21 cellular contexts compared by ENCODE assay signal in genomic region chr19:43022098-43022497, GRCh38. TPM values are rescaled to one million over a fixed set of nuclear protein-coding genes. Genes with fewer than 3 reads are reported as not detected.
DNase-seq lines count a peak whose midpoint lies in the region; ATAC-seq and TF ChIP-seq lines count a peak whose summit lies in the region.
"Not testable (repeated sequence)": the region's sequence is repeated elsewhere in the genome, so short reads cannot be mapped to it uniquely, and the experiment has no call there.
"Had no signal": no experiment of that assay in that cellular context is flagged by ENCODE, and none has a peak within 500 bp of the region (broad histone marks: within the 10 kb centered on the region; RNA-seq: fewer than 3 reads in every experiment).

No MANE protein-coding gene starts in this region.

- in situ Hi-C loops in brain microvascular endothelial cell (cut with HindIII; ENCODE audit: low pct_ligation_motif_present, low sequenced_read_pairs), result not testable (repeated sequence)

- peak overlapping the region; percentile 65 for H3K27ac ChIP-seq in brain microvascular endothelial cell

- TF ChIP-seq CTCF in BJ (IDR thresholded peaks at IDR 0.05; ENCODE audit: insufficient read depth, low read depth, low read length); brain microvascular endothelial cell (IDR thresholded peaks at IDR 0.05; ENCODE audit: low read depth, low read length, missing control alignments); fibroblast of mammary gland (conservative IDR thresholded peaks at IDR 0.05; ENCODE audit: control insufficient read depth, insufficient read depth, low read depth, low read length): not testable (repeated sequence)

- CTCF ChIA-PET in BJ (lab: Yijun Ruan, JAX), result interaction anchor here (1.1 kb wide), 1 partner anchor 79 kb away, joined by 3 read pairs; no protein-coding TSS in a partner anchor

- H3K36me3 ChIP-seq in BJ (ENCODE audit: control insufficient read depth, insufficient read depth, low read length); brain microvascular endothelial cell (replicated peaks): not testable (repeated sequence)

- not testable (repeated sequence) for ATAC-seq in SK-N-SH treated with all-trans-retinoic acid at 6 μM for 48 hours

- H3K4me3 ChIP-seq in BJ (ENCODE audit: low read depth, low read length); brain microvascular endothelial cell (ENCODE audit: low read depth, low read length); fibroblast of mammary gland (ENCODE audit: control insufficient read depth, low read depth, low read length): not testable (repeated sequence)

- DNase-seq in BJ (ENCODE audit: low read depth) (peak; percentile 92), H4 (ENCODE audit: low spot score) (peak; percentile 59), M059J (ENCODE audit: low read depth) (peak; percentile 92), brain microvascular endothelial cell (peak; percentile 87), fibroblast of mammary gland (ENCODE audit: low read depth) (peak; percentile 82), kidney tubule cell (ENCODE audit: low spot score) (peak; percentile 90), stromal cell of bone marrow (ENCODE audit: low read depth) (peak; percentile 18)

- POLR2A ChIA-PET in BJ (lab: Charles Lee), result interaction anchor here (0.6 to 1.5 kb wide), 2 partner anchors 17 to 262 kb away, joined by 4 read pairs; no protein-coding TSS in a partner anchor

- H3K27me3 ChIP-seq in BJ (ENCODE audit: control insufficient read depth, insufficient read depth, low read length); brain microvascular endothelial cell (replicated peaks): not testable (repeated sequence)

TF ChIP-seq in SK-N-SH treated with all-trans-retinoic acid at 6 μM for 48 hours, 23 proteins besides CTCF, POLR2A, EP300 and RAD21:
- peak; percentile 52; the same call in 1 of the 2 replicates for TF ChIP-seq ISL1 (CRISPR knock-in tag; IDR thresholded peaks at IDR 0.05)

RNA-seq across cellular contexts. Expression of gene PSG11, which starts 4.2 kb away (rescaled TPM):
- 0.80 and 0.83 TPM in 2 replicates for polyA plus RNA-seq in BJ (2011; rRNA removed)
- 0.19 TPM in 1 of 2 replicates, not detected in the other for polyA minus RNA-seq in BJ (2011; rRNA and poly(A)+ RNA removed)
- not detected in 2 replicates for total RNA-seq in H4 (2014; rRNA removed; shearing (Covaris generic))
- 0.49 and 0.69 TPM in 2 replicates for total RNA-seq in M059J (2014; rRNA removed; shearing (Covaris generic))
- total RNA-seq: activated CD4-positive, alpha-beta memory T cell treated with anti-CD3 and anti-CD28 coated beads, Interleukin-2, amount 10 ng/mL, durations not matched to agents 7 days and 5 days; cardiac septum; glomerular endothelial cell; GM12878; H9; left colon; mesenteric fat pad; natural killer cell; ovary; Peyer's patch; right cardiac atrium; tibial nerve had no signal
- polyA plus RNA-seq: CD14-positive monocyte, GM12878, ovary, right cardiac atrium had no signal

Comparison
In these comparisons a context has a peak if more than half of its experiments do, and no peak if none do; other contexts are left out.
1. DNase-seq: peak in every context shown above with its lines; median percentile 92 in BJ; 92 in M059J; 90 in kidney tubule cell; 87 in brain microvascular endothelial cell; 82 in fibroblast of mammary gland; 59 in H4; 18 in stromal cell of bone marrow.